8 cellular contexts compared by ENCODE assay signal in genomic region chr7:87152897-87153641, GRCh38. TPM values are rescaled to one million over a fixed set of nuclear protein-coding genes. Genes with fewer than 3 reads are reported as not detected.
DNase-seq lines count a peak whose midpoint lies in the region; ATAC-seq, FAIRE-seq and TF ChIP-seq lines count a peak whose summit lies in the region.

No MANE protein-coding gene starts in this region.

- H3K4me3 ChIP-seq in GM23338: peak overlapping the region; percentile 84

- FAIRE-seq in D721Med (lab: Jason Lieb, UNC): no peak

- no peaks in the 10 kb centered on the region for H3K36me3 ChIP-seq in GM23338 (ENCODE audit: insufficient read depth)

- H3F3A ChIP-seq in GM23338 (replicated peaks; ENCODE audit: low read depth): no peaks in the 10 kb centered on the region

- H2AFZ ChIP-seq in GM23338: no peak overlapping the region

- peak; percentile 12 for ATAC-seq in GM23338
- peak; percentile 23 for ATAC-seq in effector memory CD8-positive, alpha-beta T cell (replicated peaks)

- DNase-seq in GM03348 (ENCODE audit: low spot score) (peak; percentile 16), GM23338 (ENCODE audit: low spot score) (peak; percentile 28), M059J (ENCODE audit: low read depth) (peak; percentile 32), mesenteric fat pad (ENCODE audit: low spot score) (peak; percentile 88), D721Med (ENCODE audit: insufficient read length, low spot score) (no peak)
- peak; percentile 54 to 59 for DNase-seq in activated CD4-positive, alpha-beta T cell treated with anti-CD3 and anti-CD28 coated beads, Interleukin-2, amount 50 U/mL, for 48 hours
- peak; percentile 4 to 19 (median 9) for DNase-seq in effector memory CD8-positive, alpha-beta T cell
- DNase-seq in stimulated activated CD8-positive, alpha-beta memory T cell treated with anti-CD3 and anti-CD28 coated beads, Interleukin-4, amount 100 ng/mL, for 48 hours: peak; percentile 63

- H3K79me2 ChIP-seq in GM23338 (replicated peaks; ENCODE audit: insufficient read depth): peaks cover 57% of the 10 kb centered on the region

- H3K4me1 Mint-ChIP-seq in GM23338: peaks cover 22% of the 10 kb centered on the region
- H3K4me1 Mint-ChIP-seq in effector memory CD8-positive, alpha-beta T cell (ENCODE audit: low read depth in 2 of 2): peaks cover 23 to 48% of the 10 kb centered on the region in 2 donors

- H3K4me2 ChIP-seq in GM23338: peak overlapping the region; percentile 88

- peak overlapping the region; percentile 99 for H3K27ac Mint-ChIP-seq in GM23338
- H3K27ac Mint-ChIP-seq in effector memory CD8-positive, alpha-beta T cell: peak overlapping the region; percentile 97 to 98

- 0 out of 2 replicates have a peak, but pooled peaks cover 8% of the 10 kb centered on the region for H3K4me1 ChIP-seq in GM23338 (ENCODE audit: insufficient read depth)

- peaks cover 21% of the 10 kb centered on the region for H3K36me3 Mint-ChIP-seq in GM23338 (ENCODE audit: low read depth)
- peaks cover 22% of the 10 kb centered on the region for H3K36me3 Mint-ChIP-seq in effector memory CD8-positive, alpha-beta T cell (ENCODE audit: insufficient read depth)

- H3K9me2 ChIP-seq in GM23338 (ENCODE audit: insufficient read depth): no peaks in the 10 kb centered on the region

- peaks cover 11% of the 10 kb centered on the region for H3K27me3 Mint-ChIP-seq in GM23338 (ENCODE audit: insufficient read depth, low read depth, poor library complexity)
- no peaks in the 10 kb centered on the region for H3K27me3 Mint-ChIP-seq in effector memory CD8-positive, alpha-beta T cell

- H4K20me1 ChIP-seq in GM23338 (replicated peaks; ENCODE audit: insufficient read depth): peaks cover 35% of the 10 kb centered on the region

- no peak for TF ChIP-seq CTCF in GM23338 (conservative IDR thresholded peaks at IDR 0.05; ENCODE audit: low read depth in 2 of 2)
- TF ChIP-seq CTCF in D721Med (IDR thresholded peaks at IDR 0.05; ENCODE audit: insufficient read depth, missing control alignments): no peak

- peak overlapping the region; percentile 99 for H3K27ac ChIP-seq in GM23338 (ENCODE audit: low read depth)

- peak overlapping the region; percentile 94 for H3K4me3 Mint-ChIP-seq in GM23338
- H3K4me3 Mint-ChIP-seq in effector memory CD8-positive, alpha-beta T cell: peak overlapping the region; percentile 89 to 91

- no peaks in the 10 kb centered on the region for H3K27me3 ChIP-seq in GM23338 (ENCODE audit: insufficient read depth)

- 0 out of 3 replicates have a peak, but pooled peaks cover 3% of the 10 kb centered on the region for H3K9me3 Mint-ChIP-seq in GM23338
- H3K9me3 Mint-ChIP-seq in effector memory CD8-positive, alpha-beta T cell: no peaks in the 10 kb centered on the region

TF ChIP-seq in GM23338, 12 proteins besides CTCF, POLR2A, EP300 and RAD21 (continues in another document):
- TF ChIP-seq ETS1 (IDR thresholded peaks at IDR 0.05): no peak
- no peak for TF ChIP-seq STAT1 (IDR thresholded peaks at IDR 0.05; ENCODE audit: unreplicated experiment)
- TF ChIP-seq NANOG (IDR thresholded peaks at IDR 0.05; ENCODE audit: borderline replicate concordance): no peak
- no peak for TF ChIP-seq EZH2phosphoT487 (IDR thresholded peaks at IDR 0.05; ENCODE audit: unreplicated experiment)
- TF ChIP-seq ZNF331 (CRISPR knock-in tag; IDR thresholded peaks at IDR 0.05; ENCODE audit: low read depth): no peak
- no peak for TF ChIP-seq CREB1 (CRISPR knock-in tag; IDR thresholded peaks at IDR 0.05; ENCODE audit: low read depth)
- no peak for TF ChIP-seq ZNF114 (CRISPR knock-in tag; IDR thresholded peaks at IDR 0.05)
- no peak for TF ChIP-seq REST (IDR thresholded peaks at IDR 0.05; ENCODE audit: unreplicated experiment)
- no peak for TF ChIP-seq POLR2AphosphoS5 (IDR thresholded peaks at IDR 0.05; ENCODE audit: low read depth)
- TF ChIP-seq JUNB (IDR thresholded peaks at IDR 0.05; ENCODE audit: unreplicated experiment): no peak

RNA-seq across cellular contexts. Expression of gene DMTF1, which starts 0.8 kb away (rescaled TPM):
- total RNA-seq in GM23338 (2014; rRNA removed; shearing (Covaris generic)): 107 and 114 TPM in 2 replicates
- 52.1 and 60.4 TPM in 2 replicates for polyA plus RNA-seq in GM23338 (2016; fragmentation: Nextera tagmentation; extraction: Ambion mirVana)
- total RNA-seq in M059J (2014; rRNA removed; shearing (Covaris generic)): 36.7 and 42.1 TPM in 2 replicates
- 53.9 TPM for total RNA-seq in mesenteric fat pad
